Comparison of ENCODE assay signal across 8 cellular contexts in genomic region chr19:36687214-36688056, GRCh38. TPM values are rescaled to one million over a fixed set of nuclear protein-coding genes. Genes with fewer than 3 reads are reported as not detected.
A peak's percentile ranks its signal among the peaks of the same experiment; 100 is the strongest.
DNase-seq lines count a peak whose midpoint lies in the region; TF ChIP-seq lines count a peak whose summit lies in the region.

Gene ZNF567, plus strand, starts transcription at chr19:36687612. Its CDS starts 7,256 bp downstream, at chr19:36694868.

- DNase-seq in EH (ENCODE audit: low read depth): peak; percentile 95
- peak; percentile 71 for DNase-seq in GOT3 (lab: John Stamatoyannopoulos, UW)
- peak; percentile 91 for DNase-seq in LNCaP clone FGC (ENCODE audit: low read depth)
- DNase-seq in activated gamma-delta T cell (lab: John Stamatoyannopoulos, UW): peak; percentile 97
- DNase-seq in fibroblast of villous mesenchyme (ENCODE audit: low read depth): peak; percentile 94
- peak; percentile 99 for DNase-seq in nephron progenitor cell

- peaks cover 10% of the 10 kb centered on the region for H3K27me3 Mint-ChIP-seq in nephron progenitor cell (ENCODE audit: low read depth, poor library complexity)
- no peaks in the 10 kb centered on the region for H3K27me3 Mint-ChIP-seq in stimulated activated naive CD8-positive, alpha-beta T cell treated with anti-CD3 and anti-CD28 coated beads, Interleukin-15, Interleukin-2, amounts not matched to agents 100 ng/mL and 50 ng/mL, for 24 hours

- H3K4me1 Mint-ChIP-seq in nephron progenitor cell: peaks cover 28% of the 10 kb centered on the region
- peaks cover 32% of the 10 kb centered on the region for H3K4me1 Mint-ChIP-seq in stimulated activated naive CD8-positive, alpha-beta T cell treated with anti-CD3 and anti-CD28 coated beads, Interleukin-15, Interleukin-2, amounts not matched to agents 100 ng/mL and 50 ng/mL, for 24 hours (ENCODE audit: low read depth)

- TF ChIP-seq POLR2A in Raji (IDR thresholded peaks at IDR 0.05; ENCODE audit: insufficient read depth, low read depth, low read length): peak; percentile 60

- H3K27ac Mint-ChIP-seq in nephron progenitor cell: peak within 1 kb of the TSS; percentile 83
- peak within 1 kb of the TSS; percentile 96 for H3K27ac Mint-ChIP-seq in stimulated activated naive CD8-positive, alpha-beta T cell treated with anti-CD3 and anti-CD28 coated beads, Interleukin-15, Interleukin-2, amounts not matched to agents 100 ng/mL and 50 ng/mL, for 24 hours

- H3K9me3 Mint-ChIP-seq in nephron progenitor cell: peaks cover 78% of the 10 kb centered on the region
- H3K9me3 Mint-ChIP-seq in stimulated activated naive CD8-positive, alpha-beta T cell treated with anti-CD3 and anti-CD28 coated beads, Interleukin-15, Interleukin-2, amounts not matched to agents 100 ng/mL and 50 ng/mL, for 24 hours: peaks cover 14% of the 10 kb centered on the region

- peak within 1 kb of the TSS; percentile 99 for H3K4me3 Mint-ChIP-seq in nephron progenitor cell
- peak within 1 kb of the TSS; percentile 99 for H3K4me3 Mint-ChIP-seq in stimulated activated naive CD8-positive, alpha-beta T cell treated with anti-CD3 and anti-CD28 coated beads, Interleukin-15, Interleukin-2, amounts not matched to agents 100 ng/mL and 50 ng/mL, for 24 hours

- peaks cover 84% of the 10 kb centered on the region for H3K36me3 Mint-ChIP-seq in nephron progenitor cell (ENCODE audit: low read depth)
- peaks cover 67% of the 10 kb centered on the region for H3K36me3 Mint-ChIP-seq in stimulated activated naive CD8-positive, alpha-beta T cell treated with anti-CD3 and anti-CD28 coated beads, Interleukin-15, Interleukin-2, amounts not matched to agents 100 ng/mL and 50 ng/mL, for 24 hours (ENCODE audit: low read depth)

- TF ChIP-seq CTCF in LNCaP clone FGC (IDR thresholded peaks at IDR 0.05; ENCODE audit: control insufficient read depth, extremely low read depth, insufficient read depth) (no peak), fibroblast of villous mesenchyme (IDR thresholded peaks at IDR 0.05; ENCODE audit: insufficient read depth, low read depth, low read length) (no peak), nephron progenitor cell (IDR thresholded peaks at IDR 0.05) (no peak)

- H3K4me3 ChIP-seq in LNCaP clone FGC (ENCODE audit: low read depth, low read length) (peak within 1 kb of the TSS; percentile 99), fibroblast of villous mesenchyme (ENCODE audit: low read depth, low read length) (peak within 1 kb of the TSS; percentile 84)

RNA-seq across cellular contexts. Expression of gene ZNF567, which starts in this region (rescaled TPM):
- total RNA-seq in fibroblast of villous mesenchyme: 4.2 and 8.2 TPM in 2 replicates

Comparison
In these comparisons a context has a peak if more than half of its experiments do, and no peak if none do; other contexts are left out.
1. Peak in every context shown above with its lines: DNase-seq and H3K4me3 ChIP-seq.